In the genomic region with DNA sequence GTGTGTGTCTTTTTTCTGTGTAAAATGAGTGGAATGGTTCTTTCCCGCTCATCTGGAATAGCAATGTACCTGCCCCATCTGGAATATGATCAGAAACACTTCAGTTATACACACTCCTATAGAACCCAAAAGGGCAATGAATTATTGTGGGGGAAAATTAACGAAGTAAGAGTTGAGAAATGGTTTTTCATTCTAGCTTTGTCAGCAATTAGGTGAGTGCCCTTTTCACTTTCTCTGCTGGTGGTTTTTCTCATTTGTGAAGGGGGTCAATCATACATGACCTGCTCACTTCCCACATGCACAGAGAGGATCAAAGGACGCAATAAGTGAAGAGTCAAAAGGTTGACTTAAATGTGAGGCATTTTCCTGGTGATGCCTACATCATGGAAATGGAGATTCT, we compare ENCODE assay signal across 24 cellular contexts.
"Had no signal": no experiment of that assay in that cellular context is flagged by ENCODE, and none has a peak within 500 bp of the region (broad histone marks: within the 10 kb centered on the region; RNA-seq: fewer than 3 reads in every experiment).

No MANE protein-coding gene starts in this region.

- H3K4me1 ChIP-seq: left lung, lower lobe of right lung, right atrium auricular region, tibial artery, uterus had no signal

- H3K4me3 ChIP-seq: left lung, lower lobe of right lung, ovary, right atrium auricular region, skin epidermis, suprapubic skin, thoracic aorta, tibial artery, uterus had no signal

- H3K36me3 ChIP-seq: left lung, lower lobe of right lung, ovary, right atrium auricular region, suprapubic skin, thoracic aorta, tibial artery, uterus had no signal

- FAIRE-seq: islet of Langerhans, kidney had no signal

- H3K27me3 ChIP-seq: left lung, ovary, right atrium auricular region, suprapubic skin, tibial artery, uterus had no signal

- ATAC-seq: left colon; left lung; lower lobe of right lung; natural killer cell; sciatic nerve; stimulated activated effector memory CD8-positive, alpha-beta T cell treated with anti-CD3 and anti-CD28 coated beads, Interleukin-12 subunit alpha, Interleukin-12 subunit beta, amount 100 ng/mL, for 72 hours had no signal

- DNase-seq: hypothalamus; immature natural killer cell; kidney; left colon; left lung; lower lobe of right lung; mammary epithelial cell; naive B cell; natural killer cell; ovary; stimulated activated CD4-positive, alpha-beta T cell treated with anti-CD3 and anti-CD28 coated beads, Interleukin-12 subunit alpha, Interleukin-12 subunit beta, amount 100 ng/mL, for 4 hours; stimulated activated CD4-positive, alpha-beta T cell treated with anti-CD3 and anti-CD28 coated beads, Interleukin-15, amount 100 ng/mL, for 24 hours; stimulated activated CD4-positive, alpha-beta T cell treated with anti-CD3 and anti-CD28 coated beads, Interleukin-2, amount 100 ng/mL, for 24 hours; stimulated activated CD4-positive, alpha-beta T cell treated with anti-CD3 and anti-CD28 coated beads, Interleukin-4, amount 100 ng/mL, for 1 hour; stimulated activated naive CD4-positive, alpha-beta T cell; tibial artery; uterus had no signal

- H3K27ac ChIP-seq: left lung, lower lobe of right lung, ovary, right atrium auricular region, skin epidermis, suprapubic skin, thoracic aorta, tibial artery, uterus had no signal

- H3K9me3 ChIP-seq: left lung, lower lobe of right lung, ovary, right atrium auricular region, suprapubic skin, thoracic aorta, tibial artery, uterus had no signal
